ENCODE assay signal across 32 cellular contexts in genomic region chr7:98748090-98748489, GRCh38.
"Had no signal": no experiment of that assay in that cellular context is flagged by ENCODE, and none has a peak within 500 bp of the region (broad histone marks: within the 10 kb centered on the region; RNA-seq: fewer than 3 reads in every experiment).

No MANE protein-coding gene starts in this region.

- FAIRE-seq: TTC549 had no signal

- DNase-seq: activated B cell treated with CpG ODN at 0.5 μM for 24 hours; activated CD4-positive, alpha-beta memory T cell treated with anti-CD3 and anti-CD28 coated beads for 36 hours; activated CD4-positive, alpha-beta memory T cell treated with anti-CD3 and anti-CD28 coated beads, Interleukin-2, amount 10 ng/mL, durations not matched to agents 7 days and 5 days; activated CD4-positive, alpha-beta T cell treated with anti-CD3 and anti-CD28 coated beads for 1 hour; activated CD4-positive, alpha-beta T cell treated with anti-CD3 and anti-CD28 coated beads for 36 hours; activated CD4-positive, alpha-beta T cell treated with anti-CD3 and anti-CD28 coated beads for 4 hours; activated CD4-positive, alpha-beta T cell treated with anti-CD3 and anti-CD28 coated beads for 48 hours; activated CD4-positive, alpha-beta T cell treated with anti-CD3 and anti-CD28 coated beads, Interleukin-2, amount 10 ng/mL, durations not matched to agents 24 days and 14 days; activated CD4-positive, alpha-beta T cell treated with anti-CD3 and anti-CD28 coated beads, Interleukin-2, amount 10 ng/mL, durations not matched to agents 7 days and 5 days; activated CD4-positive, alpha-beta T cell treated with anti-CD3 and anti-CD28 coated beads, Interleukin-2, amount 50 U/mL, for 1 hour; activated CD4-positive, alpha-beta T cell treated with anti-CD3 and anti-CD28 coated beads, Interleukin-2, amount 50 U/mL, for 4 hours; activated CD4-positive, alpha-beta T cell treated with anti-CD3 and anti-CD28 coated beads, Interleukin-2, amount 50 U/mL, for 48 hours; activated CD4-positive, CD25-positive, alpha-beta regulatory T cell; activated CD4-positive, CD25-positive, alpha-beta regulatory T cell treated with anti-CD3 and anti-CD28 coated beads, Interleukin-2, amount 50 U/mL, for 72 hours; activated CD8-positive, alpha-beta memory T cell treated with anti-CD3 and anti-CD28 coated beads for 24 hours; activated CD8-positive, alpha-beta memory T cell treated with anti-CD3 and anti-CD28 coated beads, Interleukin-2, amount 10 ng/mL, durations not matched to agents 7 days and 5 days; activated CD8-positive, alpha-beta memory T cell treated with anti-CD3 and anti-CD28 coated beads, Interleukin-2, amount 50 U/mL, for 4 hours; activated CD8-positive, alpha-beta memory T cell treated with anti-CD3 and anti-CD28 coated beads, Interleukin-2, amount 50 U/mL, for 48 hours; activated CD8-positive, alpha-beta T cell treated with anti-CD3 and anti-CD28 coated beads for 36 hours; activated CD8-positive, alpha-beta T cell treated with anti-CD3 and anti-CD28 coated beads, Interleukin-2, amount 10 ng/mL, durations not matched to agents 7 days and 5 days; activated T-cell treated with anti-CD3 and anti-CD28 coated beads for 4 hours; activated T-cell treated with anti-CD3 and anti-CD28 coated beads, Interleukin-2, amount 50 U/mL, for 1 hour; activated T-cell treated with anti-CD3 and anti-CD28 coated beads, Interleukin-2, amount 50 U/mL, for 24 hours; T-helper 17 cell; T-helper 2 cell; T-helper 9 cell; T1000; WERI-Rb-1 had no signal

- H3K27ac ChIP-seq: VCaP, WERI-Rb-1 had no signal

- ATAC-seq: activated CD4-positive, alpha-beta T cell treated with anti-CD3 and anti-CD28 coated beads for 36 hours; activated CD4-positive, CD25-positive, alpha-beta regulatory T cell treated with anti-CD3 and anti-CD28 coated beads, Interleukin-2, amount 50 U/mL, for 24 hours; activated CD8-positive, alpha-beta memory T cell treated with anti-CD3 and anti-CD28 coated beads, Interleukin-2, amount 10 ng/mL, durations not matched to agents 7 days and 5 days; activated CD8-positive, alpha-beta T cell treated with anti-CD3 and anti-CD28 coated beads for 36 hours; activated CD8-positive, alpha-beta T cell treated with anti-CD3 and anti-CD28 coated beads, Interleukin-2, amount 10 ng/mL, durations not matched to agents 7 days and 5 days; T-helper 17 cell; WTC11 had no signal

- H3K36me3 ChIP-seq: WERI-Rb-1 had no signal
